17 cellular contexts compared by ENCODE assay signal in the genomic region with DNA sequence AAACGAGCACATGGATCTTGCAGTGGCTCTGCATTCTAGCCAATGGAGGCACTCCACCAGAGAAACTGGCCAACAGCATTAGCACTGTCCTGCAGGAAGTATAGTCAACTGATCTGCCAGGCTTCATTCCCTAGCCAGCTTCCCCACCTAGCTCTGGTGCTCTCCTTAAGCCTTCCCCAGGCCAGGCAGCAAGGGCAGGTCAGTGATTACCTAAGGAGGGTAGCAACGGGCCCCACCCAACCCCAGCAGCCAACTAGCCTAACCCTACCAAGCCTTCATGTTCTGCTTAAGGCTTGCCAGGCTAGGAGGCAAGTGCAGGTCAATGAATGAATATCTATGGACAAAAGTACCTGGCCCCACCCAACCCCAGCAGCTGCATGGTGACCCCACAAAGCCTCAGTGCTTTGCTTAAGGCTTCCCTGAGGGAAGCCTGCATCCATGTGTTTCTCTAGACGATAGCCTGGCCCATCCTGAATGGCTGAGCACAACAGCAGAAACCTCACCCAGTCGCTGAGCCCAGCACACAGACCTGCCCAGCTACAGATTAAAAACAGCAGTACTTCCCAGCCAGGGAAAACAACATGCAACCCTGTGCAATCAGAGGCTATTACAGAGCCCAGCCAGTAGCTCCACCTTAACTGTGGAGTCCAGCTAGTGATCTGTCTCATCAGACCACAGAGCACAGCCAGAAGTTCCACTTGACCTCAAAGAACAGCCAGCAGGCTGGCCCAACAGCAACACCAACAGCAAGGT.
"Had no signal": no experiment of that assay in that cellular context is flagged by ENCODE, and none has a peak within 500 bp of the region (broad histone marks: within the 10 kb centered on the region; RNA-seq: fewer than 3 reads in every experiment).

No MANE protein-coding gene starts in this region.

- H3K9me3 ChIP-seq: right lobe of liver had no signal

- H3K4me1 ChIP-seq: lower lobe of right lung, right lobe of liver, tibial nerve had no signal

- H3K4me3 Mint-ChIP-seq: activated naive CD8-positive, alpha-beta T cell treated with anti-CD3 and anti-CD28 coated beads, Interleukin-2, amount 50 U/mL, for 24 hours; stimulated activated naive CD8-positive, alpha-beta T cell treated with anti-CD3 and anti-CD28 coated beads, Interleukin-15, Interleukin-2, amounts not matched to agents 100 ng/mL and 50 ng/mL, for 24 hours; WTC11 had no signal

- H3K27ac ChIP-seq: lower lobe of right lung, right lobe of liver, skin epidermis, tibial nerve had no signal

- DNase-seq: activated CD4-positive, alpha-beta T cell treated with anti-CD3 and anti-CD28 coated beads, Interleukin-2, amount 50 U/mL, for 4 hours; activated gamma-delta T cell; activated naive CD4-positive, alpha-beta T cell treated with anti-CD3 and anti-CD28 coated beads, Interleukin-2, amount 50 U/mL, for 16 hours; activated naive CD8-positive, alpha-beta T cell treated with anti-CD3 and anti-CD28 coated beads, Interleukin-2, amount 50 U/mL, for 24 hours; activated T-cell treated with anti-CD3 and anti-CD28 coated beads for 4 hours; cerebellar nuclear complex; kidney; lower lobe of right lung; posterior cingulate gyrus; right lobe of liver; stimulated activated CD4-positive, alpha-beta T cell treated with anti-CD3 and anti-CD28 coated beads, Interleukin-1b, Interleukin-23, amount 100 ng/mL, for 48 hours; T1000 had no signal

- ATAC-seq: activated naive CD8-positive, alpha-beta T cell treated with anti-CD3 and anti-CD28 coated beads, Interleukin-2, amount 50 U/mL, for 24 hours; left lobe of liver; lower lobe of right lung; right lobe of liver; WTC11 had no signal

- H3K27ac Mint-ChIP-seq: activated naive CD8-positive, alpha-beta T cell treated with anti-CD3 and anti-CD28 coated beads, Interleukin-2, amount 50 U/mL, for 24 hours; stimulated activated naive CD8-positive, alpha-beta T cell treated with anti-CD3 and anti-CD28 coated beads, Interleukin-15, Interleukin-2, amounts not matched to agents 100 ng/mL and 50 ng/mL, for 24 hours; WTC11 had no signal

- H3K27me3 Mint-ChIP-seq: activated naive CD8-positive, alpha-beta T cell treated with anti-CD3 and anti-CD28 coated beads, Interleukin-2, amount 50 U/mL, for 24 hours; stimulated activated naive CD8-positive, alpha-beta T cell treated with anti-CD3 and anti-CD28 coated beads, Interleukin-15, Interleukin-2, amounts not matched to agents 100 ng/mL and 50 ng/mL, for 24 hours had no signal

- H3K36me3 ChIP-seq: lower lobe of right lung, right lobe of liver, tibial nerve had no signal

- H3K4me1 Mint-ChIP-seq: WTC11 had no signal

- H3K27me3 ChIP-seq: right lobe of liver, tibial nerve had no signal

- H3K4me3 ChIP-seq: lower lobe of right lung, right lobe of liver, skin epidermis, tibial nerve had no signal
